Comparison of ENCODE assay signal across 13 cellular contexts in the genomic region with DNA sequence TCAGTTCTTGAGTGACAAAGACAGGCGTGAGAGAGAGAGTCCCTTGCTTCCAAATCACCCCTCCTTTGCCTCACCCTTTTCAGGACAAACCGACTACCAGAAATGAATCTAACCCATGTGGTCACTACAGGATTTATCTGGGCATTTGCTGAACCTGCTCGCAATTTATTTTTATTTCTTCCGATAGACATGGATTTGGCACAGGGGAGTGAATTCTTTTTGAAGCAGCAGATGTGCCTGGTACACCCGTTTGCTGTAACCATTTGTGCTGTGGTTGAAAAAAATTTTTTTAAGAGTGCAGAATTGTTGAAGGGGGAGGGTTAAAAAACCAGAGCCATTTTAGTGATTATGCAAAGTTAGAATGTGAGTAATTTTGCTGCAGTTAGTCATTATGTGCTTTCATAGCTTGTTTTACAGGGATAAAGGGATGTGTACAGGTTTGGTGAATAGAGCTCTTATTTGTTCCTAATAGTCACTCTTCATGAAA.
DNase-seq lines count a peak whose midpoint lies in the region; ATAC-seq, FAIRE-seq and TF ChIP-seq lines count a peak whose summit lies in the region.
"Had no signal": no experiment of that assay in that cellular context is flagged by ENCODE, and none has a peak within 500 bp of the region (broad histone marks: within the 10 kb centered on the region; RNA-seq: fewer than 3 reads in every experiment).

No MANE protein-coding gene starts in this region.

- CTCF ChIA-PET in IMR-90 (lab: Yijun Ruan, JAX), result no interaction called here
- CTCF ChIA-PET in activated CD4-positive, alpha-beta T cell treated with anti-CD3 and anti-CD28 coated beads, Interleukin-2, amount 10 ng/mL, durations not matched to agents 7 days and 5 days (lab: Charles Lee), result interaction anchor here (1.1 kb wide), 1 partner anchor 11 kb away, joined by 4 read pairs; no protein-coding TSS in a partner anchor

- peak overlapping the region; percentile 45 for H2BK20ac ChIP-seq in IMR-90 (ENCODE audit: low read depth, low read length)

- peak overlapping the region; percentile 53; the same call in 1 of the 2 replicates for H4K91ac ChIP-seq in IMR-90 (ENCODE audit: insufficient read depth, low read depth, low read length)

- no peak for FAIRE-seq in GM19239 (lab: Jason Lieb, UNC)

- H3K18ac ChIP-seq in IMR-90 (ENCODE audit: low read depth, low read length), result peak overlapping the region; percentile 82; the same call in 1 of the 2 replicates

- H3K4ac ChIP-seq in IMR-90 (ENCODE audit: low read depth, low read length), result peak overlapping the region; percentile 98

- H2BK15ac ChIP-seq in IMR-90 (ENCODE audit: low read depth, low read length), result peak overlapping the region; percentile 59

- H3K4me3 ChIP-seq in ACC112 (ENCODE audit: low read depth, low read length) (no peak overlapping the region), IMR-90 (ENCODE audit: insufficient read depth, low read depth, low read length) (no peak overlapping the region), brain microvascular endothelial cell (ENCODE audit: low read depth, low read length) (no peak overlapping the region), right atrium auricular region (no peak overlapping the region)

- no peaks in the 10 kb centered on the region for H3K9me3 Mint-ChIP-seq in activated CD4-positive, alpha-beta T cell treated with anti-CD3 and anti-CD28 coated beads, Interleukin-2, amount 10 ng/mL, durations not matched to agents 7 days and 5 days
- H3K9me3 Mint-ChIP-seq: IgD-negative memory B cell; naive B cell; stimulated activated naive B cell treated with anti-CD40 and anti-IgM and Interleukin-4, amounts not matched to agents 10 μg/mL and 1 μg/mL and 100 μg/mL, for 72 hours had no signal

- BruUV-seq in IMR-90 (replicated peaks; lab: Mats Ljungman, UMichigan), result no TSS peak

- no peak overlapping the region for H3K27ac Mint-ChIP-seq in activated CD4-positive, alpha-beta T cell treated with anti-CD3 and anti-CD28 coated beads, Interleukin-2, amount 10 ng/mL, durations not matched to agents 7 days and 5 days
- H3K27ac Mint-ChIP-seq: IgD-negative memory B cell had no signal

- no peak overlapping the region for H2AK9ac ChIP-seq in IMR-90 (replicated peaks; ENCODE audit: low read depth, low read length, poor library complexity)

- no peak overlapping the region for H3K4me3 Mint-ChIP-seq in activated CD4-positive, alpha-beta T cell treated with anti-CD3 and anti-CD28 coated beads, Interleukin-2, amount 10 ng/mL, durations not matched to agents 7 days and 5 days
- H3K4me3 Mint-ChIP-seq: IgD-negative memory B cell; naive B cell; stimulated activated naive B cell treated with anti-CD40 and anti-IgM and Interleukin-4, amounts not matched to agents 10 μg/mL and 1 μg/mL and 100 μg/mL, for 72 hours had no signal

- peak overlapping the region; percentile 8; the same call in 1 of the 2 replicates for H3K9ac ChIP-seq in IMR-90 (ENCODE audit: low read depth, low read length)

- no peak for TF ChIP-seq POLR2A in IMR-90 (IDR thresholded peaks at IDR 0.05; ENCODE audit: low read depth, low read length)

- H3K9me3 ChIP-seq in IMR-90 (ENCODE audit: control insufficient read depth, insufficient read depth, low read length) (no peaks in the 10 kb centered on the region), right atrium auricular region (no peaks in the 10 kb centered on the region)

- dilution Hi-C loops in IMR-90 (cut with HindIII; ENCODE audit: low sequenced_read_pairs, unreplicated experiment), result no loop called here

- POLR2A ChIA-PET in IMR-90 (lab: Charles Lee; ENCODE audit: unreplicated experiment), result interaction anchor here (0.5 kb wide), 1 partner anchor 70 kb away, joined by 3 read pairs; no protein-coding TSS in a partner anchor
- POLR2A ChIA-PET in activated CD4-positive, alpha-beta T cell treated with anti-CD3 and anti-CD28 coated beads, Interleukin-2, amount 10 ng/mL, durations not matched to agents 7 days and 5 days (lab: Charles Lee), result no interaction called here

- peak overlapping the region; percentile 85 for H3K27ac ChIP-seq in ACC112 (ENCODE audit: low read depth, low read length)
- H3K27ac ChIP-seq in IMR-90 (ENCODE audit: insufficient read depth, low read length), result peak overlapping the region; percentile 39
- peak overlapping the region; percentile 42 for H3K27ac ChIP-seq in brain microvascular endothelial cell
- H3K27ac ChIP-seq in right atrium auricular region, result peak overlapping the region; percentile 28 to 77

- H3K36me3 ChIP-seq in ACC112 (ENCODE audit: insufficient read depth, low read length) (no peaks in the 10 kb centered on the region), IMR-90 (ENCODE audit: control insufficient read depth, insufficient read depth, low read length) (no peaks in the 10 kb centered on the region; the same call in 1 of the 2 replicates), brain microvascular endothelial cell (replicated peaks) (no peaks in the 10 kb centered on the region), right atrium auricular region (no peaks in the 10 kb centered on the region)

- H2AFZ ChIP-seq in ACC112 (ENCODE audit: low read length, unreplicated experiment) (no peak overlapping the region), IMR-90 (replicated peaks; ENCODE audit: low read length, poor library complexity) (no peak overlapping the region)

- H3K36me3 Mint-ChIP-seq in activated CD4-positive, alpha-beta T cell treated with anti-CD3 and anti-CD28 coated beads, Interleukin-2, amount 10 ng/mL, durations not matched to agents 7 days and 5 days (ENCODE audit: low read depth), result no peaks in the 10 kb centered on the region

- H2AK5ac ChIP-seq in IMR-90 (ENCODE audit: low read depth, low read length), result peak overlapping the region; percentile 72; the same call in 1 of the 2 replicates

- peaks cover 32% of the 10 kb centered on the region for H3K4me1 ChIP-seq in ACC112 (ENCODE audit: control insufficient read depth, insufficient read depth, low read length, unreplicated experiment)
- peaks cover 9% of the 10 kb centered on the region for H3K4me1 ChIP-seq in IMR-90 (ENCODE audit: control insufficient read depth, insufficient read depth, low read length)
- peaks cover 0 to 23% of the 10 kb centered on the region in 2 donors for H3K4me1 ChIP-seq in right atrium auricular region

- in situ Hi-C loops in IMR-90 (cut with MboI; ENCODE audit: low sequenced_read_pairs) (no loop called here), brain microvascular endothelial cell (cut with HindIII; ENCODE audit: low pct_ligation_motif_present, low sequenced_read_pairs) (no loop called here)

- peak; percentile 72 for ATAC-seq in IMR-90 (ENCODE audit: low read depth)
- ATAC-seq: stimulated activated naive B cell treated with anti-CD40 and anti-IgM and Interleukin-4, amounts not matched to agents 10 μg/mL and 1 μg/mL and 100 μg/mL, for 72 hours had no signal

- H2BK120ac ChIP-seq in IMR-90 (ENCODE audit: low read depth, low read length), result peak overlapping the region; percentile 81

- no peaks in the 10 kb centered on the region for H4K20me1 ChIP-seq in IMR-90 (ENCODE audit: insufficient read depth, low read length)

- peaks cover 3% of the 10 kb centered on the region; the same call in 1 of the 2 replicates for H3K9me1 ChIP-seq in IMR-90 (ENCODE audit: insufficient read depth, low read length)

- 0% methylated on average over 1 of the region's 5 CpGs; no CpG with 5 or more reads in 1 of the 2 experiments for WGBS in IMR-90 (ENCODE audit: extremely low coverage in 2 of 2, insufficient read length in 1 of 2), 2 experiments

- H3K4me1 Mint-ChIP-seq in activated CD4-positive, alpha-beta T cell treated with anti-CD3 and anti-CD28 coated beads, Interleukin-2, amount 10 ng/mL, durations not matched to agents 7 days and 5 days, result no peaks in the 10 kb centered on the region

- H3K27me3 ChIP-seq in ACC112 (ENCODE audit: insufficient read depth, low read length) (no peaks in the 10 kb centered on the region), IMR-90 (ENCODE audit: control insufficient read depth, insufficient read depth, low read length) (no peaks in the 10 kb centered on the region), brain microvascular endothelial cell (replicated peaks) (no peaks in the 10 kb centered on the region), right atrium auricular region (no peaks in the 10 kb centered on the region)

- peak overlapping the region; percentile 58; the same call in 1 of the 2 replicates for H3K14ac ChIP-seq in IMR-90 (replicated peaks; ENCODE audit: low read depth, low read length)

- H3K79me1 ChIP-seq in IMR-90 (ENCODE audit: low read depth in 1 of 2, low read length in 2 of 2), result peaks cover 30 to 38% of the 10 kb centered on the region in 2 experiments

- peak overlapping the region; percentile 37 for H3K56ac ChIP-seq in IMR-90 (ENCODE audit: extremely low read depth, insufficient read depth, low read length)

- peak overlapping the region; percentile 67; the same call in 1 of the 2 replicates for H3K4me2 ChIP-seq in IMR-90 (ENCODE audit: low read depth, low read length)

- no peak for TF ChIP-seq CTCF in IMR-90 (conservative IDR thresholded peaks at IDR 0.05; ENCODE audit: low read depth, low read length)
- no peak for TF ChIP-seq CTCF in brain microvascular endothelial cell (IDR thresholded peaks at IDR 0.05; ENCODE audit: low read depth, low read length, missing control alignments)
- no peak for TF ChIP-seq CTCF in right atrium auricular region (IDR thresholded peaks at IDR 0.05)
- no peak for TF ChIP-seq CTCF in GM10266 (IDR thresholded peaks at IDR 0.05; ENCODE audit: control insufficient read depth, insufficient read depth, low read depth, missing control alignments)

- intact Hi-C loops in IMR-90 (cut with micrococcal nuclease), result no loop called here

- H3K27me3 Mint-ChIP-seq in activated CD4-positive, alpha-beta T cell treated with anti-CD3 and anti-CD28 coated beads, Interleukin-2, amount 10 ng/mL, durations not matched to agents 7 days and 5 days, result no peaks in the 10 kb centered on the region
- H3K27me3 Mint-ChIP-seq: IgD-negative memory B cell; naive B cell; stimulated activated naive B cell treated with anti-CD40 and anti-IgM and Interleukin-4, amounts not matched to agents 10 μg/mL and 1 μg/mL and 100 μg/mL, for 72 hours had no signal

- peak overlapping the region; percentile 78 for H4K5ac ChIP-seq in IMR-90 (ENCODE audit: low read depth, low read length)

- peaks cover 2% of the 10 kb centered on the region for H3K79me2 ChIP-seq in ACC112 (ENCODE audit: control insufficient read depth, insufficient read depth, low read length, unreplicated experiment)

- peak overlapping the region; percentile 28; the same call in 1 of the 2 replicates for H3K23ac ChIP-seq in IMR-90 (ENCODE audit: low read depth, low read length)

- TF ChIP-seq RAD21 in IMR-90 (IDR thresholded peaks at IDR 0.05; ENCODE audit: low read length), result no peak

- H2BK5ac ChIP-seq in IMR-90 (ENCODE audit: low read depth, low read length, poor library complexity, severe bottlenecking), result peak overlapping the region; percentile 94

- DNase-seq in IMR-90, result peak; percentile 80
- no peak for DNase-seq in brain microvascular endothelial cell
- no peak for DNase-seq in right atrium auricular region (ENCODE audit: low spot score)
- no peak for DNase-seq in GM10266 (ENCODE audit: extremely low spot score)
- no peak for DNase-seq in NCI-H2107 (lab: John Stamatoyannopoulos, UW)
- DNase-seq in activated CD4-positive, alpha-beta T cell treated with anti-CD3 and anti-CD28 coated beads, Interleukin-2, amount 10 ng/mL, durations not matched to agents 7 days and 5 days, result no peak
- no peak for DNase-seq in GM19239 (ENCODE audit: insufficient read length, low spot score)
- DNase-seq: activated CD4-positive, CD25-positive, alpha-beta regulatory T cell; naive B cell; RPMI8226; stimulated activated naive B cell treated with anti-CD40 and anti-IgM and Interleukin-4, amounts not matched to agents 10 μg/mL and 1 μg/mL and 100 μg/mL, for 72 hours had no signal

- peak overlapping the region; percentile 10 to 90; a peak in 3 of 4 replicates for H4K8ac ChIP-seq in IMR-90 (ENCODE audit: low read depth in 2 of 2, low read length in 2 of 2)
